ENCODE assay signal across 8 cellular contexts in genomic region chr22:38214248-38215056, GRCh38. TPM values are rescaled to one million over a fixed set of nuclear protein-coding genes. Genes with fewer than 3 reads are reported as not detected.
DNase-seq lines count a peak whose midpoint lies in the region; TF ChIP-seq lines count a peak whose summit lies in the region.

No MANE protein-coding gene starts in this region.

- H3K4me3 Mint-ChIP-seq in activated T-cell treated with anti-CD3 and anti-CD28 coated beads, Interleukin-2, amount 50 U/mL, for 24 hours: peak overlapping the region; percentile 35

- peak overlapping the region; percentile 22 for H3K27ac Mint-ChIP-seq in activated T-cell treated with anti-CD3 and anti-CD28 coated beads, Interleukin-2, amount 50 U/mL, for 24 hours

- no peaks in the 10 kb centered on the region for H3K27me3 ChIP-seq in transverse colon

- peaks cover 20% of the 10 kb centered on the region for H3K36me3 Mint-ChIP-seq in activated T-cell treated with anti-CD3 and anti-CD28 coated beads, Interleukin-2, amount 50 U/mL, for 24 hours (ENCODE audit: low read depth)

- no peaks in the 10 kb centered on the region for H3K36me3 ChIP-seq in transverse colon

- DNase-seq in D341Med (ENCODE audit: low spot score) (peak; percentile 95), fibroblast of peridontal ligament (ENCODE audit: extremely low read depth) (peak; percentile 27), nucleus accumbens (lab: John Stamatoyannopoulos, UW) (peak in 35 of 56 donors; percentile 19 to 78 (median 50)), transverse colon (peak; percentile 83), RKO (ENCODE audit: low spot score) (no peak), UCSD-AML1 (lab: John Stamatoyannopoulos, UW; ENCODE audit: unreplicated experiment) (no peak)
- DNase-seq in Jurkat, Clone E6-1 (ENCODE audit: low read depth, low spot score): no peak
- peak; percentile 77 for DNase-seq in activated T-cell treated with anti-CD3 and anti-CD28 coated beads, Interleukin-2, amount 50 U/mL, for 24 hours

- TF ChIP-seq CTCF in transverse colon (IDR thresholded peaks at IDR 0.05): no peak

- 50% methylated on average over 83 of the region's 85 CpGs; no CpG with 5 or more reads in 1 of the 2 donors for WGBS in transverse colon (ENCODE audit: low coverage in 1 of 2), 2 donors

- H3K27ac ChIP-seq in transverse colon: peak overlapping the region in 3 of 4 donors; percentile 47 to 56 (median 50)

- TF ChIP-seq POLR2A in transverse colon (IDR thresholded peaks at IDR 0.05): no peak

- H3K4me1 ChIP-seq in transverse colon: peaks cover 17 to 29% (median 24%) of the 10 kb centered on the region in 4 donors

- no peaks in the 10 kb centered on the region for H3K9me3 ChIP-seq in transverse colon

- intact Hi-C loops in transverse colon (cut with DNase I; ENCODE audit: low total_unique reads): no loop called here

- no peaks in the 10 kb centered on the region for H3K27me3 Mint-ChIP-seq in activated T-cell treated with anti-CD3 and anti-CD28 coated beads, Interleukin-2, amount 50 U/mL, for 24 hours

- H3K4me3 ChIP-seq in Jurkat, Clone E6-1 (ENCODE audit: low read length): 0 out of 2 replicates have a peak overlapping the region, but pooled peaks have one; percentile 3
- H3K4me3 ChIP-seq in transverse colon: peak overlapping the region in 2 of 4 donors; percentile 3 to 20

- peaks cover 39% of the 10 kb centered on the region for H3K4me1 Mint-ChIP-seq in activated T-cell treated with anti-CD3 and anti-CD28 coated beads, Interleukin-2, amount 50 U/mL, for 24 hours (ENCODE audit: low read depth)

- in situ Hi-C loops in transverse colon (cut with MboI; ENCODE audit: low pct_ligation_motif_present in 1 of 4, low pct_unique_long_range_greater_than_20kb in 1 of 4, low sequenced_read_pairs in 3 of 4): no loop called here

- no peak for TF ChIP-seq EP300 in transverse colon (IDR thresholded peaks at IDR 0.05; ENCODE audit: low read depth)

- H3K9me3 Mint-ChIP-seq in activated T-cell treated with anti-CD3 and anti-CD28 coated beads, Interleukin-2, amount 50 U/mL, for 24 hours: no peaks in the 10 kb centered on the region

RNA-seq across cellular contexts. Expression of gene MAFF, which starts 12.7 kb away (rescaled TPM):
- polyA plus RNA-seq in Jurkat, Clone E6-1 (2012; ENCODE audit: insufficient read depth, insufficient read length): 2.6 TPM
- total RNA-seq in transverse colon: 10 to 100 TPM in 3 of 4 donors, 1 to 10 TPM in 1; 3.8 to 30.3 (median 22.0) TPM

RNA-seq across cellular contexts. Expression of gene PLA2G6, which starts 32.8 kb away (rescaled TPM):
- 48.9 TPM for polyA plus RNA-seq in Jurkat, Clone E6-1 (2012; ENCODE audit: insufficient read depth, insufficient read length)
- total RNA-seq in transverse colon: 100 to 1,000 TPM in 2 of 4 donors, 10 to 100 TPM in 2; 30.7 to 327 (median 72.3) TPM

RNA-seq across cellular contexts. Expression of gene TMEM184B, which starts 58.4 kb away (rescaled TPM):
- 18.6 TPM for polyA plus RNA-seq in Jurkat, Clone E6-1 (2012; ENCODE audit: insufficient read depth, insufficient read length)
- total RNA-seq in transverse colon: 10 to 100 TPM; 18.7 to 88.4 (median 41.1) TPM

Comparison
In these comparisons a context has a peak if more than half of its experiments do, and no peak if none do; other contexts are left out.
1. DNase-seq: peak in D341Med (single experiment), activated T-cell treated with anti-CD3 and anti-CD28 coated beads, Interleukin-2, amount 50 U/mL, for 24 hours (single experiment), fibroblast of peridontal ligament (single experiment), nucleus accumbens (35 of 56) and transverse colon (single experiment); none in Jurkat, Clone E6-1 (single experiment), RKO (single experiment) and UCSD-AML1 (single experiment).